In genomic region chr20:32605167-32605656, GRCh38 we compare ENCODE assay signal across 2 cellular contexts.
TF ChIP-seq lines count a peak whose summit lies in the region.

No MANE protein-coding gene starts in this region.

TF ChIP-seq in WTC11, 78 proteins besides CTCF, POLR2A, EP300 and RAD21 (continued from another document):
- no peak for TF ChIP-seq ZMAT4 (CRISPR knock-in tag; IDR thresholded peaks at IDR 0.05)
- no peak for TF ChIP-seq ETV6 (CRISPR knock-in tag; IDR thresholded peaks at IDR 0.05)
- TF ChIP-seq CDX4 (CRISPR knock-in tag; IDR thresholded peaks at IDR 0.05; ENCODE audit: borderline replicate concordance) = no peak
- TF ChIP-seq MLX (CRISPR knock-in tag; IDR thresholded peaks at IDR 0.05) = no peak
- TF ChIP-seq ATF3 (CRISPR knock-in tag; conservative IDR thresholded peaks at IDR 0.05) = no peak
- TF ChIP-seq TCF7 (CRISPR knock-in tag; IDR thresholded peaks at IDR 0.05; ENCODE audit: low read depth) = no peak
- TF ChIP-seq ZNF263 (CRISPR knock-in tag; IDR thresholded peaks at IDR 0.05; ENCODE audit: low read depth) = no peak
- no peak for TF ChIP-seq RELA (CRISPR knock-in tag; IDR thresholded peaks at IDR 0.05; ENCODE audit: borderline replicate concordance)
- TF ChIP-seq SMAD3 (CRISPR knock-in tag; IDR thresholded peaks at IDR 0.05; ENCODE audit: borderline replicate concordance) = no peak
- TF ChIP-seq AFF4 (CRISPR knock-in tag; IDR thresholded peaks at IDR 0.05; ENCODE audit: borderline replicate concordance) = no peak

TF ChIP-seq in HepG2, 621 proteins besides CTCF, POLR2A, EP300 and RAD21 (continued from another document):
- TF ChIP-seq ZBTB14 (CRISPR knock-in tag; IDR thresholded peaks at IDR 0.05) (no peak), TMF1 (CRISPR knock-in tag; IDR thresholded peaks at IDR 0.05; ENCODE audit: low read depth) (no peak), ZMYM3 (CRISPR knock-in tag; IDR thresholded peaks at IDR 0.05) (peak; percentile 77), MAFG (CRISPR knock-in tag; IDR thresholded peaks at IDR 0.05) (no peak), U2AF2 (IDR thresholded peaks at IDR 0.05; ENCODE audit: low read depth, low read length) (no peak), ZNF772 (CRISPR knock-in tag; IDR thresholded peaks at IDR 0.05) (no peak), ZNF263 (CRISPR knock-in tag; IDR thresholded peaks at IDR 0.05) (peak; percentile 81; the same call in 1 of the 2 replicates), TRAFD1 (CRISPR knock-in tag; IDR thresholded peaks at IDR 0.05; ENCODE audit: borderline replicate concordance) (no peak), PTBP1 (IDR thresholded peaks at IDR 0.05; ENCODE audit: low read depth, low read length, poor library complexity, severe bottlenecking) (no peak), KDM5B (CRISPR knock-in tag; IDR thresholded peaks at IDR 0.05; ENCODE audit: borderline replicate concordance) (peak; percentile 12; the same call in 1 of the 2 replicates), BRCA1 (CRISPR knock-in tag; IDR thresholded peaks at IDR 0.05) (no peak), ZNF768 (CRISPR knock-in tag; IDR thresholded peaks at IDR 0.05) (peak; percentile 97), ZNF598 (CRISPR knock-in tag; IDR thresholded peaks at IDR 0.05; ENCODE audit: borderline replicate concordance) (peak; percentile 32; the same call in 1 of the 2 replicates), ZNF687 (CRISPR knock-in tag; IDR thresholded peaks at IDR 0.05) (peak; percentile 20; the same call in 1 of the 2 replicates), ZNF256 (CRISPR knock-in tag; conservative IDR thresholded peaks at IDR 0.05) (no peak), ZSCAN22 (CRISPR knock-in tag; IDR thresholded peaks at IDR 0.05) (no peak), ZNF205 (CRISPR knock-in tag; IDR thresholded peaks at IDR 0.05) (no peak), MTERF4 (CRISPR knock-in tag; IDR thresholded peaks at IDR 0.05) (no peak), ZNF136 (CRISPR knock-in tag; IDR thresholded peaks at IDR 0.05; ENCODE audit: low read depth) (no peak), RORA (CRISPR knock-in tag; IDR thresholded peaks at IDR 0.05) (no peak), SMC3 (IDR thresholded peaks at IDR 0.05; ENCODE audit: low read length) (no peak), MZF1 (CRISPR knock-in tag; IDR thresholded peaks at IDR 0.05; ENCODE audit: borderline replicate concordance) (no peak)
